8 cellular contexts compared by ENCODE assay signal in genomic region chr6:30103630-30104179, GRCh38. TPM values are rescaled to one million over a fixed set of nuclear protein-coding genes. Genes with fewer than 3 reads are reported as not detected.
DNase-seq lines count a peak whose midpoint lies in the region; ATAC-seq and TF ChIP-seq lines count a peak whose summit lies in the region.

No MANE protein-coding gene starts in this region.

- H3K4me3 Mint-ChIP-seq in CD14-positive monocyte (peak overlapping the region; percentile 81 to 97), neural crest cell (peak overlapping the region; percentile 88)

- H3K4me1 Mint-ChIP-seq in CD14-positive monocyte = peaks cover 47% of the 10 kb centered on the region
- H3K4me1 Mint-ChIP-seq in neural crest cell = peaks cover 34% of the 10 kb centered on the region

- H3K36me3 ChIP-seq in ectodermal cell (ENCODE audit: control insufficient read depth, insufficient read depth, low read length) = no peaks in the 10 kb centered on the region

- H3K27ac Mint-ChIP-seq in CD14-positive monocyte (peak overlapping the region in 3 of 7 donors; percentile 26 to 78 (median 57)), neural crest cell (ENCODE audit: unreplicated experiment) (no peak overlapping the region)

- intact Hi-C loops in CD14-positive monocyte (cut with micrococcal nuclease) = loop anchor here (2.0 to 5.0 kb wide), 4 partner anchors 25 to 294 kb away; partner anchors contain the start of gene PPP1R11 (in 1 of the 2)

- H3K9me3 Mint-ChIP-seq in CD14-positive monocyte = peaks cover 0 to 28% (median 15%) of the 10 kb centered on the region in 7 donors
- no peaks in the 10 kb centered on the region for H3K9me3 Mint-ChIP-seq in neural crest cell

- peaks cover 12 to 14% of the 10 kb centered on the region in 2 donors for H3K36me3 Mint-ChIP-seq in CD14-positive monocyte
- no peaks in the 10 kb centered on the region for H3K36me3 Mint-ChIP-seq in neural crest cell (ENCODE audit: low read depth)

- peak overlapping the region; percentile 54 for H3K4me3 ChIP-seq in Jurkat, Clone E6-1 (ENCODE audit: low read length)
- peak overlapping the region; percentile 23 for H3K4me3 ChIP-seq in ectodermal cell (ENCODE audit: insufficient read depth, low read depth, low read length)

- H3K27me3 Mint-ChIP-seq in CD14-positive monocyte (ENCODE audit: low read depth in 3 of 3) (peaks cover 56 to 76% (median 63%) of the 10 kb centered on the region in 3 donors), neural crest cell (ENCODE audit: low read depth) (peaks cover 96% of the 10 kb centered on the region)

- H3K27me3 ChIP-seq in ectodermal cell (ENCODE audit: control insufficient read depth, insufficient read depth, low read length, poor library complexity, severe bottlenecking) = peaks cover 71% of the 10 kb centered on the region

- ATAC-seq in HG03039 (IDR thresholded peaks at IDR 0.05; ENCODE audit: unreplicated experiment) (no peak), GM21825 (IDR thresholded peaks at IDR 0.05; ENCODE audit: unreplicated experiment) (no peak), HG03135 (IDR thresholded peaks at IDR 0.05; ENCODE audit: unreplicated experiment) (no peak)

- no peaks in the 10 kb centered on the region for H3K4me1 ChIP-seq in ectodermal cell (ENCODE audit: control insufficient read depth, insufficient read depth, low read length)

- WGBS in ectodermal cell, 2 experiments = 35 to 39% methylated on average over 11 to 12 of the region's 12 CpGs

- no peak for DNase-seq in CD14-positive monocyte (ENCODE audit: low spot score)
- DNase-seq in Jurkat, Clone E6-1 (ENCODE audit: low read depth, low spot score) = no peak
- DNase-seq in neural crest cell (ENCODE audit: low read depth, low spot score) = no peak
- DNase-seq in NCI-H2227 (lab: John Stamatoyannopoulos, UW; ENCODE audit: unreplicated experiment) = no peak

- TF ChIP-seq CTCF in CD14-positive monocyte (IDR thresholded peaks at IDR 0.05) (no peak), neural crest cell (conservative IDR thresholded peaks at IDR 0.05) (no peak)

- no peaks in the 10 kb centered on the region for H3K9me3 ChIP-seq in ectodermal cell (ENCODE audit: control insufficient read depth, low read length)

- H3K27ac ChIP-seq in ectodermal cell (ENCODE audit: insufficient read depth, low read depth, low read length, poor library complexity, severe bottlenecking) = no peak overlapping the region

RNA-seq across cellular contexts. Expression of gene TRIM31, which starts 9.2 kb away (rescaled TPM):
- polyA plus RNA-seq in CD14-positive monocyte = not detected
- not detected for polyA plus RNA-seq in Jurkat, Clone E6-1 (2012; ENCODE audit: insufficient read depth, insufficient read length)
- polyA plus RNA-seq in ectodermal cell (2013, experiment 1 of 4) = not detected
- polyA plus RNA-seq in ectodermal cell (2013, experiment 2 of 4) = not detected
- not detected for polyA plus RNA-seq in ectodermal cell (2013, experiment 3 of 4)
- polyA plus RNA-seq in ectodermal cell (2013, experiment 4 of 4) = not detected
- not detected in 2 replicates for total RNA-seq in neural crest cell

RNA-seq across cellular contexts. Expression of gene RNF39, which starts 28.1 kb away (rescaled TPM):
- not detected for polyA plus RNA-seq in CD14-positive monocyte
- 2.4 TPM for polyA plus RNA-seq in Jurkat, Clone E6-1 (2012; ENCODE audit: insufficient read depth, insufficient read length)
- not detected for polyA plus RNA-seq in ectodermal cell (2013, experiment 1 of 4)
- polyA plus RNA-seq in ectodermal cell (2013, experiment 2 of 4) = not detected
- 0.11 TPM for polyA plus RNA-seq in ectodermal cell (2013, experiment 3 of 4)
- 0.12 TPM for polyA plus RNA-seq in ectodermal cell (2013, experiment 4 of 4)
- total RNA-seq in neural crest cell = not detected in 2 replicates

RNA-seq across cellular contexts. Expression of gene TRIM40, which starts 32.2 kb away (rescaled TPM):
- not detected for polyA plus RNA-seq in CD14-positive monocyte
- not detected for polyA plus RNA-seq in Jurkat, Clone E6-1 (2012; ENCODE audit: insufficient read depth, insufficient read length)
- polyA plus RNA-seq in ectodermal cell (2013, experiment 1 of 4) = not detected
- polyA plus RNA-seq in ectodermal cell (2013, experiment 2 of 4) = not detected
- not detected for polyA plus RNA-seq in ectodermal cell (2013, experiment 3 of 4)
- polyA plus RNA-seq in ectodermal cell (2013, experiment 4 of 4) = not detected
- not detected in 2 replicates for total RNA-seq in neural crest cell

RNA-seq across cellular contexts. Expression of gene PPP1R11, which starts 36.7 kb away (rescaled TPM):
- polyA plus RNA-seq in CD14-positive monocyte = 100 to 1,000 TPM in 1 of 2 donors, 10 to 100 TPM in 1; 67.7 to 107 TPM
- polyA plus RNA-seq in Jurkat, Clone E6-1 (2012; ENCODE audit: insufficient read depth, insufficient read length) = 80.7 TPM
- polyA plus RNA-seq in ectodermal cell (2013, experiment 1 of 4) = 57.1 TPM
- polyA plus RNA-seq in ectodermal cell (2013, experiment 2 of 4) = 58.1 TPM
- 45.4 TPM for polyA plus RNA-seq in ectodermal cell (2013, experiment 3 of 4)
- polyA plus RNA-seq in ectodermal cell (2013, experiment 4 of 4) = 54.5 TPM
- 35.6 and 38.1 TPM in 2 replicates for total RNA-seq in neural crest cell

RNA-seq across cellular contexts. Expression of gene POLR1H, which starts 42.6 kb away (rescaled TPM):
- polyA plus RNA-seq in CD14-positive monocyte = 10 to 100 TPM; 45.0 to 62.4 TPM
- 155 TPM for polyA plus RNA-seq in Jurkat, Clone E6-1 (2012; ENCODE audit: insufficient read depth, insufficient read length)
- 34.9 TPM for polyA plus RNA-seq in ectodermal cell (2013, experiment 1 of 4)
- 33.7 TPM for polyA plus RNA-seq in ectodermal cell (2013, experiment 2 of 4)
- polyA plus RNA-seq in ectodermal cell (2013, experiment 3 of 4) = 36.9 TPM
- 37.9 TPM for polyA plus RNA-seq in ectodermal cell (2013, experiment 4 of 4)
- 43.3 and 43.8 TPM in 2 replicates for total RNA-seq in neural crest cell
